1 cellular context compared by ENCODE assay signal in genomic region chr3:50292159-50292923, GRCh38.
TF ChIP-seq lines count a peak whose summit lies in the region.

Gene IFRD2 (minus strand): TSS chr3:50292429. CDS start chr3:50292274, 155 bp downstream.

TF ChIP-seq in H1, 55 proteins besides CTCF, POLR2A, EP300 and RAD21 (continued from another document):
- TF ChIP-seq CBX8 (IDR thresholded peaks at IDR 0.05; ENCODE audit: borderline replicate concordance, low read depth, low read length) (no peak), BACH1 (IDR thresholded peaks at IDR 0.05; ENCODE audit: low read length) (peak; percentile 64), SIX5 (IDR thresholded peaks at IDR 0.05; ENCODE audit: low read depth, low read length) (peak; percentile 100), POLR2AphosphoS5 (IDR thresholded peaks at IDR 0.05; ENCODE audit: low read depth, low read length) (peak; percentile 73; the same call in 1 of the 2 replicates), SP1 (IDR thresholded peaks at IDR 0.05; ENCODE audit: low read depth, low read length) (peak; percentile 70), PHF8 (conservative IDR thresholded peaks at IDR 0.05; ENCODE audit: low read depth, low read length) (peak; percentile 52), CHD2 (IDR thresholded peaks at IDR 0.05; ENCODE audit: low read length) (peak; percentile 72), TEAD4 (IDR thresholded peaks at IDR 0.05; ENCODE audit: low read depth, low read length) (peak; percentile 38), MAX (IDR thresholded peaks at IDR 0.05) (peak; percentile 94), TCF12 (IDR thresholded peaks at IDR 0.05; ENCODE audit: low read depth, low read length) (0 out of 2 replicates have a peak, but pooled peaks have one; percentile 20), JUN (IDR thresholded peaks at IDR 0.05; ENCODE audit: low read depth, low read length) (no peak), TAF7 (optimal IDR thresholded peaks at IDR 0.05; ENCODE audit: borderline replicate concordance, low read depth, low read length) (no peak), SP4 (IDR thresholded peaks at IDR 0.05; ENCODE audit: low read length) (no peak), YY1 (IDR thresholded peaks at IDR 0.05; ENCODE audit: low read depth, low read length) (peak; percentile 81; the same call in 1 of the 2 replicates), ATF2 (IDR thresholded peaks at IDR 0.05; ENCODE audit: low read length) (no peak), ATF3 (IDR thresholded peaks at IDR 0.05; ENCODE audit: insufficient read depth, low read depth, low read length) (peak; percentile 91), HDAC6 (IDR thresholded peaks at IDR 0.05; ENCODE audit: low read depth, low read length) (no peak), POU5F1 (IDR thresholded peaks at IDR 0.05; ENCODE audit: low read depth, low read length) (no peak), BRCA1 (IDR thresholded peaks at IDR 0.05; ENCODE audit: low read depth, low read length) (no peak), KDM4A (IDR thresholded peaks at IDR 0.05; ENCODE audit: low read depth, low read length, severe bottlenecking) (peak; percentile 27), TAF1 (IDR thresholded peaks at IDR 0.05; ENCODE audit: low read depth, low read length) (peak; percentile 71), TBP (IDR thresholded peaks at IDR 0.05; ENCODE audit: low read depth, low read length) (peak; percentile 16; the same call in 1 of the 2 replicates), RBBP5 (IDR thresholded peaks at IDR 0.05; ENCODE audit: borderline replicate concordance, low read depth, low read length) (no peak; the same call in 1 of the 2 replicates), RXRA (IDR thresholded peaks at IDR 0.05; ENCODE audit: insufficient read depth, low read depth, low read length) (no peak), CREB1 (IDR thresholded peaks at IDR 0.05) (peak; percentile 96), SIN3A (conservative IDR thresholded peaks at IDR 0.05 in 1 of 2, IDR thresholded peaks at IDR 0.05 in 1 of 2; ENCODE audit: low read depth in 1 of 2, low read length in 2 of 2) (peak; percentile 89 to 97; a peak in 2 of 4 replicates), CEBPB (IDR thresholded peaks at IDR 0.05; ENCODE audit: low read depth, low read length) (no peak)
TF ChIP-seq in H1: peak in this region for 17.
